Comparison of ENCODE assay signal across 9 cellular contexts in the genomic region with DNA sequence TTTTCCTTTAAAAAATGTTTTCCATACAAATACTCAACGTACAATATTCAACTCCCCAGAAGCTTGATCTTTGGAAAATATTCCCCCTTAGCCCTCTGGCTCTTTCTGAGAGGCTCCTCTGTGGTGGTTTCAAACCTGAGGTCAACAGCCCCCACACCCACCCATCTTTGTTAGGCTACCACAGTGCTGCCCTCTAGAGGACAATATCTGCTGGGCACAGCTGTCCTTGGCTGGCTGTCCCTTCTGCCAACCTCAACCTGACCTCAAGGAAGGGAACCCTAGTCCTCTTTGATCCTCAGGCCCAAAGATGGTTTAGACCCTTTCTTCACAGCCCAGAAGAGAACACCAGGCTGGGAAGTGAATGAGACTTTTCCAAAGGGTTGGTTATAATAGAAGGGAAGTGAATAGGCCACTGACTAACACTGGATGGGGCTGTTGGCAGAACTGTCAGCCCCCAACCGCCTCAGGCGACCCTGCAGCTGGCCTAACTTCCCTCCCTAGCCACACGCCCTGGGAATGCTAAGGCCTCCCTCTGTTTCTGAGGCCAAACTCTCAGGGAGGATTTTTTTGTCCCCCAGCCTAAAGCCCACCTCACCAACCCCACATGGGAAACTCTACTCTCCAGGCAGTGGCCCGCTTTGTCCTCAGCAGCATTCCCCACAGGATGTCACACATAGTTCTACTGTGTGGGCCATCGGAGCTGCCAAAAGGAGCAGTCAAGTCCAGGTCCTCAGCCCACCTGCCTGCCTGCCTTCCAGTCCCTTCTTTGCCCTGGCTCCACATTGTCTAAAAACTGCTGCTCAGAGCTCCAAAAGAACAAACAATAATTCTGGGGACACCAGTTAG. TPM values are rescaled to one million over a fixed set of nuclear protein-coding genes. Genes with fewer than 3 reads are reported as not detected.
DNase-seq lines count a peak whose midpoint lies in the region; ATAC-seq and TF ChIP-seq lines count a peak whose summit lies in the region.
"Had no signal": no experiment of that assay in that cellular context is flagged by ENCODE, and none has a peak within 500 bp of the region (broad histone marks: within the 10 kb centered on the region; RNA-seq: fewer than 3 reads in every experiment).

No MANE protein-coding gene starts in this region.

- H3K4me1 ChIP-seq in Karpas-422 (ENCODE audit: low read length) (no peaks in the 10 kb centered on the region), mammary epithelial cell (ENCODE audit: insufficient read depth, low read length) (no peaks in the 10 kb centered on the region), neuronal stem cell (ENCODE audit: control insufficient read depth in 2 of 2, insufficient read depth in 1 of 2, low read depth in 1 of 2, low read length in 2 of 2) (peaks cover 5 to 6% of the 10 kb centered on the region in 2 donors)

- no peak overlapping the region for H3K23ac ChIP-seq in neuronal stem cell (ENCODE audit: low read depth, low read length, poor library complexity)

- no peak overlapping the region for H2BK120ac ChIP-seq in neuronal stem cell (ENCODE audit: low read depth, low read length)

- H2AK5ac ChIP-seq in neuronal stem cell (ENCODE audit: low read depth, low read length), result no peak overlapping the region

- WGBS in mammary epithelial cell (ENCODE audit: low coverage, missing lambda C conversion rate), result 76% methylated on average over 6 of the region's 6 CpGs
- WGBS in neuronal stem cell (ENCODE audit: extremely low coverage in 2 of 2, insufficient read length in 2 of 2, insufficient replicate concordance in 1 of 2), 2 donors, result no CpG with 5 or more reads among the region's 6 CpGs

- H3K9me2 ChIP-seq in Karpas-422 (replicated peaks; ENCODE audit: insufficient read depth, low read length), result no peaks in the 10 kb centered on the region

- no TSS peak for BruUV-seq in mammary epithelial cell (replicated peaks; lab: Mats Ljungman, UMichigan)

- no peak for ATAC-seq in GM21367 (IDR thresholded peaks at IDR 0.05; ENCODE audit: unreplicated experiment)

- CTCF ChIA-PET in mammary epithelial cell (lab: Charles Lee; ENCODE audit: low non-redundant PET), result no interaction called here

- in situ Hi-C loops in mammary epithelial cell (cut with MboI; ENCODE audit: low sequenced_read_pairs in 2 of 2), result no loop called here

- H3K4me2 ChIP-seq in Karpas-422 (ENCODE audit: low read depth, low read length, poor library complexity, severe bottlenecking) (no peak overlapping the region), mammary epithelial cell (ENCODE audit: insufficient read depth, low read depth, low read length) (no peak overlapping the region), neuronal stem cell (ENCODE audit: insufficient read depth, low read length, poor library complexity, severe bottlenecking) (no peak overlapping the region)

- peak; percentile 64 to 74 for TF ChIP-seq CTCF in mammary epithelial cell (conservative IDR thresholded peaks at IDR 0.05 in 1 of 2, IDR thresholded peaks at IDR 0.05 in 1 of 2; ENCODE audit: extremely low read depth in 1 of 2, insufficient read depth in 1 of 2, low read depth in 1 of 2, low read length in 2 of 2)

- H3K9ac ChIP-seq in Karpas-422 (ENCODE audit: low read length), result no peak overlapping the region
- no peak overlapping the region for H3K9ac ChIP-seq in mammary epithelial cell (ENCODE audit: insufficient read depth, low read length)
- H3K9ac ChIP-seq in neuronal stem cell (ENCODE audit: low read depth, low read length, poor library complexity), result no peak overlapping the region

- H3K14ac ChIP-seq in neuronal stem cell (ENCODE audit: low read length), result no peak overlapping the region

- H3K27me3 ChIP-seq in Karpas-422 (ENCODE audit: low read length) (no peaks in the 10 kb centered on the region), mammary epithelial cell (ENCODE audit: insufficient read depth, low read length) (peaks cover under 1% of the 10 kb centered on the region), neuronal stem cell (ENCODE audit: control insufficient read depth in 3 of 3, insufficient read depth in 3 of 3, low read depth in 1 of 3, low read length in 3 of 3) (no peaks in the 10 kb centered on the region)

- H3K4ac ChIP-seq in neuronal stem cell (ENCODE audit: low read length), result no peak overlapping the region

- DNase-seq in NCI-H82 (lab: John Stamatoyannopoulos, UW) (peak; percentile 58), NCI-H82 treated with DMSO at 0.1 percent for 48 hours (lab: John Stamatoyannopoulos, UW; ENCODE audit: unreplicated experiment) (no peak), Karpas-422 (peak; percentile 71), mammary epithelial cell (no peak), neuronal stem cell (ENCODE audit: low spot score) (no peak), NCI-H1092 treated with DMSO at 0.1 percent for 48 hours (lab: John Stamatoyannopoulos, UW) (no peak), NCI-H510A treated with DMSO at 0.1 percent for 48 hours (lab: John Stamatoyannopoulos, UW) (no peak)
- DNase-seq: NCI-H1436 treated with DMSO at 0.1 percent for 48 hours had no signal

- H3K79me2 ChIP-seq in Karpas-422 (ENCODE audit: low read length) (no peaks in the 10 kb centered on the region), mammary epithelial cell (ENCODE audit: insufficient read depth, low read length) (no peaks in the 10 kb centered on the region)

- H3K18ac ChIP-seq in neuronal stem cell (ENCODE audit: low read length), result peak overlapping the region; percentile 87

- H3K27ac ChIP-seq in Karpas-422 (ENCODE audit: low read length) (no peak overlapping the region), mammary epithelial cell (ENCODE audit: insufficient read depth, low read depth, low read length) (no peak overlapping the region), neuronal stem cell (replicated peaks; ENCODE audit: low read length) (peak overlapping the region; percentile 4)

- H3K4me3 ChIP-seq in Karpas-422 (ENCODE audit: low read length) (no peak overlapping the region), mammary epithelial cell (replicated peaks in 1 of 3; ENCODE audit: insufficient read depth in 1 of 3, low read depth in 2 of 3, low read length in 3 of 3) (no peak overlapping the region), neuronal stem cell (ENCODE audit: low read length in 2 of 2) (no peak overlapping the region)

- H4K8ac ChIP-seq in neuronal stem cell (ENCODE audit: low read depth, low read length), result no peak overlapping the region

- no peaks in the 10 kb centered on the region for H3K79me1 ChIP-seq in neuronal stem cell (ENCODE audit: low read depth, low read length)

- H2BK15ac ChIP-seq in neuronal stem cell (ENCODE audit: low read length), result no peak overlapping the region

- H2BK12ac ChIP-seq in neuronal stem cell (ENCODE audit: low read length), result no peak overlapping the region

- no peak overlapping the region for H2BK5ac ChIP-seq in neuronal stem cell (ENCODE audit: low read length)

- H4K91ac ChIP-seq in neuronal stem cell (ENCODE audit: low read depth, low read length, poor library complexity), result no peak overlapping the region

- no peaks in the 10 kb centered on the region for H3K9me3 ChIP-seq in Karpas-422 (ENCODE audit: low read length)
- H3K9me3 ChIP-seq in mammary epithelial cell (replicated peaks; ENCODE audit: insufficient read depth, low read length), result no peaks in the 10 kb centered on the region
- H3K9me3 ChIP-seq in neuronal stem cell (replicated peaks in 1 of 2; ENCODE audit: control insufficient read depth in 2 of 2, insufficient read depth in 1 of 2, low read depth in 1 of 2, low read length in 2 of 2), result peaks cover 0 to 13% of the 10 kb centered on the region in 2 donors

- H4K20me1 ChIP-seq in Karpas-422 (ENCODE audit: insufficient read depth, low read depth, low read length) (no peaks in the 10 kb centered on the region), mammary epithelial cell (ENCODE audit: insufficient read depth, low read length) (no peaks in the 10 kb centered on the region)

- H2AFZ ChIP-seq in Karpas-422 (ENCODE audit: low read length) (no peak overlapping the region), mammary epithelial cell (ENCODE audit: low read depth, low read length) (no peak overlapping the region), neuronal stem cell (ENCODE audit: low read length) (no peak overlapping the region)

- dilution Hi-C loops in mammary epithelial cell (cut with HindIII; ENCODE audit: low sequenced_read_pairs), result no loop called here

- intact Hi-C loops in mammary epithelial cell (cut with micrococcal nuclease), result no loop called here

- H3K36me3 ChIP-seq in Karpas-422 (ENCODE audit: insufficient read depth, low read length), result no peaks in the 10 kb centered on the region
- H3K36me3 ChIP-seq in mammary epithelial cell (ENCODE audit: insufficient read depth, low read length), result no peaks in the 10 kb centered on the region
- no peaks in the 10 kb centered on the region for H3K36me3 ChIP-seq in neuronal stem cell (replicated peaks in 1 of 2; ENCODE audit: control insufficient read depth in 2 of 2, insufficient read depth in 2 of 2, low read length in 2 of 2)

RNA-seq across cellular contexts. Expression of a gene that starts 34.3 kb away (rescaled TPM):
- not detected in 2 replicates for total RNA-seq in Karpas-422 (2014; rRNA removed; shearing (Covaris generic); ENCODE audit: low replicate concordance)
- total RNA-seq in mammary epithelial cell, result not detected
- polyA plus RNA-seq in mammary epithelial cell, result not detected
- polyA minus RNA-seq in mammary epithelial cell, result not detected
- 0.01 TPM for polyA plus RNA-seq in neuronal stem cell (2013, experiment 1 of 2)
- polyA plus RNA-seq in neuronal stem cell (2013, experiment 2 of 2), result not detected

Comparison
In these comparisons a context has a peak if more than half of its experiments do, and no peak if none do; other contexts are left out.
1. DNase-seq: peak in NCI-H82 (single experiment) and Karpas-422 (single experiment); none in NCI-H82 treated with DMSO at 0.1 percent for 48 hours (single experiment), mammary epithelial cell (single experiment), neuronal stem cell (single experiment), NCI-H1092 treated with DMSO at 0.1 percent for 48 hours (single experiment) and NCI-H510A treated with DMSO at 0.1 percent for 48 hours (single experiment).